In the genomic region with DNA sequence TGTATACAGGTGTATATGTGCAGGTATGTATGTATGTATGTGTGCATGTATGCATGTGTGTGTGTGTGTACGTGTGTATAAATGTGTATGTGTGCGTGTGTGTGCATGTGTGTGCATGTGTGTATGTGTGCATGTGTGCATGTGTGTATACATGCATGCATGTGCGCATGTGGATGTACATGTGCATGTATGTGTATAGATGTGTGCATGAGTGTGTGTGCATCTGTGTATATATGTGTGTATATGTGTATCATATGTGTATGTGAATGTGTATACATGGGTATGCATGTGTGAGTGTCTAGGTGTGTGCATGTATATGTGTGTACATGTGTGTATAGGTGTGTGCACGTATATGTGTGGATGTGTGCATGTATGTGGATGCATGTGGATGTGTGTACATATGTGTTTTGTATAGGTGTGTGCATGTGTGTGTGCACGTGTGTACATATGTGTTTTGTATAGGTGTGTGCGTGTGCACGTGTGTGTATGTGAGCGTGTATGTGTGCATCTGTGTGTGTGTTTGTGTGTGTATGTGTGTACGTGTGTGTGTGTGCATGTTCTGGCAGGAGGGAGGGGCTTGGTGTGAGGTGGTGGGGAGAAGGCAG, we compare ENCODE assay signal across 1 cellular context.
TF ChIP-seq lines count a peak whose summit lies in the region.

No MANE protein-coding gene starts in this region.

TF ChIP-seq in HEK293, 187 proteins besides CTCF, POLR2A, EP300 and RAD21 (continued from another document):
- TF ChIP-seq ZNF529 (tag by site-specific recombination; IDR thresholded peaks at IDR 0.05; ENCODE audit: insufficient replicate concordance) = no peak
- no peak for TF ChIP-seq ZNF223 (tag by site-specific recombination; IDR thresholded peaks at IDR 0.05)
- TF ChIP-seq ZNF311 (tag by site-specific recombination; IDR thresholded peaks at IDR 0.05; ENCODE audit: borderline replicate concordance) = no peak
- TF ChIP-seq SETDB1 (IDR thresholded peaks at IDR 0.05; ENCODE audit: insufficient read length, low read length) = no peak
